In the genomic region with DNA sequence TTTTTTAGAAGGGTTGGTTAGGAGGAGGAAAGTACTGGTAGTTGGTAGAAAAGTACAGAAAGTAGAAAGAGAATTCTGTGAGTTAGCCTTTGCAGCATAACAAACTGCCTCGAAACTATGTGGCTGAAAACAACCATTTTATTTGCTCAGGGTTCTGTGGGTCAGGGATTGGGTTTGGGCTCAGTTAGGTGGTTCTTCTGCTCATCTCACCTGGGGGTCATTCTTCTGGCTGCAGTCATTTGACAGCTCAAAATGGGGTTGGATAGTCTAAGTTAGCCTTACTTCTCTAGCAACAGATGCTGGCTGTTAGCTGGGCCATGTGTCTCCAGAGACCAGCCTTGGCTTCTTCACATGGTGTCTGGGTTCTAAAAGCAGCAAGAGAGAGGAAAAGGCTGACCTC, we compare ENCODE assay signal across 20 cellular contexts.
DNase-seq lines count a peak whose midpoint lies in the region; ATAC-seq and TF ChIP-seq lines count a peak whose summit lies in the region.
"Had no signal": no experiment of that assay in that cellular context is flagged by ENCODE, and none has a peak within 500 bp of the region (broad histone marks: within the 10 kb centered on the region; RNA-seq: fewer than 3 reads in every experiment).

No MANE protein-coding gene starts in this region.

- H3K9me3 ChIP-seq in esophagus (ENCODE audit: control insufficient read depth in 2 of 2, insufficient read depth in 1 of 2, low read depth in 1 of 2, low read length in 1 of 2) (no peaks in the 10 kb centered on the region), transverse colon (no peaks in the 10 kb centered on the region), Caco-2 (no peaks in the 10 kb centered on the region)
- H3K9me3 ChIP-seq: HAP-1, ovary had no signal

- H3K4me1 ChIP-seq in esophagus (ENCODE audit: control insufficient read depth in 2 of 2, insufficient read depth in 2 of 2, low read length in 1 of 2): no peaks in the 10 kb centered on the region
- peaks cover 0 to 12% (median 3%) of the 10 kb centered on the region in 4 donors for H3K4me1 ChIP-seq in transverse colon
- H3K4me1 ChIP-seq in Caco-2: 0 out of 2 replicates have a peak, but pooled peaks cover 8% of the 10 kb centered on the region
- H3K4me1 ChIP-seq: HAP-1 had no signal

- peaks cover 11% of the 10 kb centered on the region for H3K27me3 Mint-ChIP-seq in activated naive CD8-positive, alpha-beta T cell treated with anti-CD3 and anti-CD28 coated beads, Interleukin-2, amount 10 ng/mL, durations not matched to agents 7 days and 5 days
- peaks cover 17% of the 10 kb centered on the region for H3K27me3 Mint-ChIP-seq in activated naive CD8-positive, alpha-beta T cell treated with anti-CD3 and anti-CD28 coated beads, Interleukin-2, amount 50 U/mL, for 24 hours
- no peaks in the 10 kb centered on the region for H3K27me3 Mint-ChIP-seq in nephron (ENCODE audit: low read depth)
- H3K27me3 Mint-ChIP-seq in Caco-2 (ENCODE audit: insufficient read depth, unreplicated experiment): no peaks in the 10 kb centered on the region

- H3K4me1 Mint-ChIP-seq in activated naive CD8-positive, alpha-beta T cell treated with anti-CD3 and anti-CD28 coated beads, Interleukin-2, amount 10 ng/mL, durations not matched to agents 7 days and 5 days: peaks cover 7% of the 10 kb centered on the region
- H3K4me1 Mint-ChIP-seq in activated naive CD8-positive, alpha-beta T cell treated with anti-CD3 and anti-CD28 coated beads, Interleukin-2, amount 50 U/mL, for 24 hours: peaks cover 19% of the 10 kb centered on the region
- H3K4me1 Mint-ChIP-seq in nephron (peaks cover 32% of the 10 kb centered on the region), Caco-2 (ENCODE audit: low read depth, unreplicated experiment) (peaks cover 9% of the 10 kb centered on the region)

- TF ChIP-seq CTCF in nephron (IDR thresholded peaks at IDR 0.05; ENCODE audit: unreplicated experiment in 3 of 3): no peak
- TF ChIP-seq CTCF in transverse colon (IDR thresholded peaks at IDR 0.05): no peak
- no peak for TF ChIP-seq CTCF in Caco-2 (IDR thresholded peaks at IDR 0.05; ENCODE audit: insufficient read depth in 1 of 2, low read depth in 1 of 2, low read length in 1 of 2, severe bottlenecking in 1 of 2, unreplicated experiment in 1 of 2)

- ATAC-seq in activated naive CD8-positive, alpha-beta T cell treated with anti-CD3 and anti-CD28 coated beads, Interleukin-2, amount 10 ng/mL, durations not matched to agents 7 days and 5 days (ENCODE audit: low read depth): no peak
- no peak for ATAC-seq in activated naive CD8-positive, alpha-beta T cell treated with anti-CD3 and anti-CD28 coated beads, Interleukin-2, amount 50 U/mL, for 24 hours
- no peak for ATAC-seq in GM19467 (IDR thresholded peaks at IDR 0.05; ENCODE audit: unreplicated experiment)
- ATAC-seq: activated T-cell treated with anti-CD3 and anti-CD28 coated beads, Interleukin-2, amount 50 U/mL, for 4 hours had no signal

- 76 to 85% methylated on average over 1 of the region's 1 CpG for WGBS in esophagus, 2 donors
- WGBS in transverse colon (ENCODE audit: low coverage in 1 of 2), 2 donors: 96% methylated on average over 1 of the region's 1 CpG; no CpG with 5 or more reads in 1 of the 2 donors

- H3K36me3 ChIP-seq in esophagus (ENCODE audit: control insufficient read depth in 2 of 2, insufficient read depth in 2 of 2, low read length in 1 of 2) (no peaks in the 10 kb centered on the region), transverse colon (no peaks in the 10 kb centered on the region), Caco-2 (ENCODE audit: control insufficient read depth, insufficient read depth, low read length) (no peaks in the 10 kb centered on the region)
- H3K36me3 ChIP-seq: HAP-1, ovary had no signal

- no TSS peak for BruUV-seq in Caco-2 (replicated peaks; lab: Mats Ljungman, UMichigan)

- H3K4me3 Mint-ChIP-seq in activated naive CD8-positive, alpha-beta T cell treated with anti-CD3 and anti-CD28 coated beads, Interleukin-2, amount 10 ng/mL, durations not matched to agents 7 days and 5 days: no peak overlapping the region
- H3K4me3 Mint-ChIP-seq in activated naive CD8-positive, alpha-beta T cell treated with anti-CD3 and anti-CD28 coated beads, Interleukin-2, amount 50 U/mL, for 24 hours: no peak overlapping the region
- H3K4me3 Mint-ChIP-seq in nephron: no peak overlapping the region
- H3K4me3 Mint-ChIP-seq in Caco-2 (ENCODE audit: unreplicated experiment): no peak overlapping the region
- H3K4me3 Mint-ChIP-seq: activated T-cell treated with anti-CD3 and anti-CD28 coated beads, Interleukin-2, amount 50 U/mL, for 4 hours; B cell; endodermal cell had no signal

- H3K27me3 ChIP-seq in esophagus (ENCODE audit: control insufficient read depth in 1 of 2, insufficient read depth in 2 of 2, low read length in 2 of 2): no peaks in the 10 kb centered on the region
- H3K27me3 ChIP-seq in transverse colon: no peaks in the 10 kb centered on the region
- H3K27me3 ChIP-seq in Caco-2 (replicated peaks; ENCODE audit: control insufficient read depth, insufficient read depth, low read length): no peaks in the 10 kb centered on the region
- H3K27me3 ChIP-seq: ovary had no signal

- CTCF ChIA-PET in Caco-2 (lab: Charles Lee): no interaction called here

- intact Hi-C loops in transverse colon (cut with DNase I; ENCODE audit: low total_unique reads) (no loop called here), Caco-2 (cut with micrococcal nuclease; ENCODE audit: unreplicated experiment) (no loop called here)

- in situ Hi-C loops in transverse colon (cut with MboI; ENCODE audit: low pct_ligation_motif_present in 1 of 4, low pct_unique_long_range_greater_than_20kb in 1 of 4, low sequenced_read_pairs in 3 of 4): no loop called here

- no peaks in the 10 kb centered on the region for H3K9me3 Mint-ChIP-seq in activated naive CD8-positive, alpha-beta T cell treated with anti-CD3 and anti-CD28 coated beads, Interleukin-2, amount 10 ng/mL, durations not matched to agents 7 days and 5 days
- peaks cover 4% of the 10 kb centered on the region for H3K9me3 Mint-ChIP-seq in activated naive CD8-positive, alpha-beta T cell treated with anti-CD3 and anti-CD28 coated beads, Interleukin-2, amount 50 U/mL, for 24 hours
- no peaks in the 10 kb centered on the region for H3K9me3 Mint-ChIP-seq in nephron
- H3K9me3 Mint-ChIP-seq in Caco-2 (ENCODE audit: unreplicated experiment): no peaks in the 10 kb centered on the region
- H3K9me3 Mint-ChIP-seq: activated T-cell treated with anti-CD3 and anti-CD28 coated beads, Interleukin-2, amount 50 U/mL, for 4 hours; endodermal cell had no signal

- peaks cover 2% of the 10 kb centered on the region for H3K36me3 Mint-ChIP-seq in activated naive CD8-positive, alpha-beta T cell treated with anti-CD3 and anti-CD28 coated beads, Interleukin-2, amount 10 ng/mL, durations not matched to agents 7 days and 5 days
- H3K36me3 Mint-ChIP-seq in activated naive CD8-positive, alpha-beta T cell treated with anti-CD3 and anti-CD28 coated beads, Interleukin-2, amount 50 U/mL, for 24 hours (ENCODE audit: low read depth): no peaks in the 10 kb centered on the region
- H3K36me3 Mint-ChIP-seq in nephron (ENCODE audit: low read depth) (no peaks in the 10 kb centered on the region), Caco-2 (ENCODE audit: insufficient read depth, unreplicated experiment) (no peaks in the 10 kb centered on the region)

- POLR2A ChIA-PET in activated naive CD8-positive, alpha-beta T cell treated with anti-CD3 and anti-CD28 coated beads, Interleukin-2, amount 10 ng/mL, durations not matched to agents 7 days and 5 days (lab: Charles Lee): no interaction called here
- POLR2A ChIA-PET in Caco-2 (lab: Charles Lee): no interaction called here

- H3K27ac ChIP-seq in esophagus (ENCODE audit: low read depth in 2 of 2, low read length in 1 of 2): peak overlapping the region; percentile 38 to 54
- H3K27ac ChIP-seq in transverse colon: peak overlapping the region; percentile 37 to 62 (median 47)

- H3K4me3 ChIP-seq in esophagus (ENCODE audit: low read depth in 1 of 2, low read length in 2 of 2): no peak overlapping the region
- H3K4me3 ChIP-seq in transverse colon: no peak overlapping the region
- H3K4me3 ChIP-seq in Caco-2 (ENCODE audit: low read depth, low read length): no peak overlapping the region
- H3K4me3 ChIP-seq: HAP-1, ovary had no signal

- peak overlapping the region; percentile 42 for H3K27ac Mint-ChIP-seq in activated naive CD8-positive, alpha-beta T cell treated with anti-CD3 and anti-CD28 coated beads, Interleukin-2, amount 10 ng/mL, durations not matched to agents 7 days and 5 days
- H3K27ac Mint-ChIP-seq in activated naive CD8-positive, alpha-beta T cell treated with anti-CD3 and anti-CD28 coated beads, Interleukin-2, amount 50 U/mL, for 24 hours: no peak overlapping the region
- H3K27ac Mint-ChIP-seq in nephron (peak overlapping the region; percentile 87 to 96 (median 91)), Caco-2 (ENCODE audit: unreplicated experiment) (no peak overlapping the region)
- H3K27ac Mint-ChIP-seq: B cell, endodermal cell had no signal

- no peak for DNase-seq in activated naive CD8-positive, alpha-beta T cell treated with anti-CD3 and anti-CD28 coated beads, Interleukin-2, amount 10 ng/mL, durations not matched to agents 7 days and 5 days
- no peak for DNase-seq in activated naive CD8-positive, alpha-beta T cell treated with anti-CD3 and anti-CD28 coated beads, Interleukin-2, amount 50 U/mL, for 24 hours
- no peak for DNase-seq in transverse colon
- no peak for DNase-seq in iPS-NIHi11 (ENCODE audit: low spot score)
- no peak for DNase-seq in Caco-2
- DNase-seq: 8988T; activated naive CD4-positive, alpha-beta T cell treated with anti-CD3 and anti-CD28 coated beads, Interleukin-2, amount 50 U/mL, for 16 hours; activated T-cell treated with anti-CD3 and anti-CD28 coated beads, Interleukin-2, amount 50 U/mL, for 4 hours; endodermal cell; head of caudate nucleus; Karpas-422; NCI-H2029 treated with DMSO at 0.1 percent for 48 hours; stimulated activated CD4-positive, alpha-beta T cell treated with anti-CD3 and anti-CD28 coated beads, Interleukin-2, amount 100 ng/mL, for 24 hours; stimulated activated naive CD4-positive, alpha-beta T cell had no signal

- TF ChIP-seq POLR2A in transverse colon (IDR thresholded peaks at IDR 0.05): no peak

- no peak for TF ChIP-seq EP300 in transverse colon (IDR thresholded peaks at IDR 0.05; ENCODE audit: low read depth)

Comparison
In these comparisons a context has a peak if more than half of its experiments do, and no peak if none do; other contexts are left out.
1. H3K27ac Mint-ChIP-seq: peak in activated naive CD8-positive, alpha-beta T cell treated with anti-CD3 and anti-CD28 coated beads, Interleukin-2, amount 10 ng/mL, durations not matched to agents 7 days and 5 days (single experiment) and nephron (3 of 3); none in activated naive CD8-positive, alpha-beta T cell treated with anti-CD3 and anti-CD28 coated beads, Interleukin-2, amount 50 U/mL, for 24 hours (single experiment) and Caco-2 (single experiment).